8 cellular contexts compared by ENCODE assay signal in genomic region chr16:50487528-50487927, GRCh38.
"Had no signal": no experiment of that assay in that cellular context is flagged by ENCODE, and none has a peak within 500 bp of the region (broad histone marks: within the 10 kb centered on the region; RNA-seq: fewer than 3 reads in every experiment).

No MANE protein-coding gene starts in this region.

- FAIRE-seq: G401.6, GM12878, GM12891, GM12892, GM18507, GM19239 had no signal

- ATAC-seq: GM12878 had no signal

- DNase-seq: GDM1, GF-D8 had no signal

- H3K4me3 ChIP-seq: GM12878 had no signal
